8 cellular contexts compared by ENCODE assay signal in genomic region chr7:151060416-151061234, GRCh38. TPM values are rescaled to one million over a fixed set of nuclear protein-coding genes. Genes with fewer than 3 reads are reported as not detected.
A peak's percentile ranks its signal among the peaks of the same experiment; 100 is the strongest.
DNase-seq lines count a peak whose midpoint lies in the region; ATAC-seq and TF ChIP-seq lines count a peak whose summit lies in the region.

No MANE protein-coding gene starts in this region.

- ATAC-seq in Panc1 (peak; percentile 42), GM21529 (IDR thresholded peaks at IDR 0.05; ENCODE audit: unreplicated experiment) (no peak)

- POLR2A ChIA-PET in Panc1 (lab: Charles Lee), result interaction anchor here (0.6 to 0.7 kb wide), 5 partner anchors 16 to 31 kb away, joined by 3 to 8 read pairs (median 4); partner anchors contain the start of gene TMUB1

- H3K4me3 ChIP-seq in Panc1 (ENCODE audit: low read depth in 2 of 2, low read length in 2 of 2) (peak overlapping the region; percentile 83 to 94), colonic mucosa (peak overlapping the region; percentile 46), urinary bladder (ENCODE audit: low read depth, low read length) (peak overlapping the region; percentile 79)

- H3K27ac ChIP-seq in Panc1 (ENCODE audit: low read length) (peak overlapping the region; percentile 94), colonic mucosa (peak overlapping the region; percentile 96), urinary bladder (ENCODE audit: low read depth) (no peak overlapping the region)

- H3K4me1 ChIP-seq in Panc1 (ENCODE audit: control insufficient read depth, insufficient read depth, low read length), result peaks cover 41% of the 10 kb centered on the region
- peaks cover 24% of the 10 kb centered on the region for H3K4me1 ChIP-seq in colonic mucosa
- H3K4me1 ChIP-seq in urinary bladder (ENCODE audit: insufficient read depth), result no peaks in the 10 kb centered on the region

- H3K9me3 Mint-ChIP-seq in mesothelial cell of epicardium, result no peaks in the 10 kb centered on the region

- H3K36me3 ChIP-seq in Panc1 (ENCODE audit: control insufficient read depth, insufficient read depth, low read length), result peaks cover 7% of the 10 kb centered on the region
- no peaks in the 10 kb centered on the region for H3K36me3 ChIP-seq in colonic mucosa
- H3K36me3 ChIP-seq in urinary bladder (ENCODE audit: insufficient read depth), result peaks cover 5% of the 10 kb centered on the region

- intact Hi-C loops in Panc1 (cut with micrococcal nuclease; ENCODE audit: unreplicated experiment), result no loop called here
- intact Hi-C loops in colonic mucosa (cut with DNase I), result no loop called here

- H3K27ac Mint-ChIP-seq in mesothelial cell of epicardium, result peak overlapping the region; percentile 87

- H3K4me1 Mint-ChIP-seq in mesothelial cell of epicardium, result peaks cover 54% of the 10 kb centered on the region

- H3K9ac ChIP-seq in colonic mucosa (ENCODE audit: low read depth in 2 of 2, low read length in 2 of 2), result peak overlapping the region; percentile 84 to 98

- TF ChIP-seq CTCF in Panc1 (IDR thresholded peaks at IDR 0.05) (no peak; the same call in 1 of the 2 replicates), colonic mucosa (IDR thresholded peaks at IDR 0.05) (no peak), mesothelial cell of epicardium (IDR thresholded peaks at IDR 0.05; ENCODE audit: unreplicated experiment) (no peak)

- BruUV-seq in Panc1 (replicated peaks; lab: Mats Ljungman, UMichigan), result TSS peak; percentile 63

- in situ Hi-C loops in Panc1 (cut with HindIII; ENCODE audit: low pct_unique_long_range_greater_than_20kb, low sequenced_read_pairs), result no loop called here

- peak overlapping the region; percentile 84 for H3K4me3 Mint-ChIP-seq in mesothelial cell of epicardium

- 13% methylated on average over 21 of the region's 21 CpGs for WGBS in urinary bladder

- H3K27me3 ChIP-seq in Panc1 (ENCODE audit: control insufficient read depth, insufficient read depth, low read length) (no peaks in the 10 kb centered on the region), colonic mucosa (no peaks in the 10 kb centered on the region)

- H3K27me3 Mint-ChIP-seq in mesothelial cell of epicardium (ENCODE audit: low read depth), result no peaks in the 10 kb centered on the region

- H3K36me3 Mint-ChIP-seq in mesothelial cell of epicardium, result peaks cover 5% of the 10 kb centered on the region

- peak; percentile 24 for DNase-seq in activated naive CD4-positive, alpha-beta T cell treated with Interleukin-2 at 50 U/mL for 16 hours
- DNase-seq in activated naive CD4-positive, alpha-beta T cell (lab: John Stamatoyannopoulos, UW), result no peak
- DNase-seq in Panc1 (ENCODE audit: low read depth, low spot score), result no peak
- DNase-seq in colonic mucosa, result peak; percentile 72
- DNase-seq in mesothelial cell of epicardium (ENCODE audit: low spot score in 2 of 2, unreplicated experiment in 2 of 2), result no peak
- no peak for DNase-seq in NOMO-1 (lab: John Stamatoyannopoulos, UW; ENCODE audit: unreplicated experiment in 2 of 2)

- CTCF ChIA-PET in Panc1 (lab: Charles Lee), result interaction anchor here (0.7 to 0.9 kb wide), 4 partner anchors 22 to 157 kb away, joined by 3 to 5 read pairs (median 4); no protein-coding TSS in a partner anchor

- H3K9me3 ChIP-seq in Panc1 (ENCODE audit: control insufficient read depth, insufficient read depth, low read depth, low read length), result no peaks in the 10 kb centered on the region
- no peaks in the 10 kb centered on the region for H3K9me3 ChIP-seq in colonic mucosa

RNA-seq across cellular contexts. Expression of gene SLC4A2, which starts 1.2 kb away (rescaled TPM):
- total RNA-seq in Panc1 (2021; ENCODE audit: unreplicated experiment) (580 TPM), colonic mucosa (100 to 1,000 TPM in 1 of 2 donors, 10 to 100 TPM in 1; 76.7 to 169 TPM), mesothelial cell of epicardium (236 to 249 TPM (median 243 TPM) in 3 replicates), urinary bladder (30.6 TPM)
- polyA plus RNA-seq in Panc1 (2012; ENCODE audit: insufficient read length), result 737 TPM
- polyA plus RNA-seq in urinary bladder, result 107 TPM

RNA-seq across cellular contexts. Expression of gene CDK5, which starts 2.9 kb away (rescaled TPM):
- total RNA-seq in Panc1 (2021; ENCODE audit: unreplicated experiment), result 25.6 TPM
- 42.6 TPM for polyA plus RNA-seq in Panc1 (2012; ENCODE audit: insufficient read length)
- 10 to 100 TPM; 11.3 to 15.9 TPM for total RNA-seq in colonic mucosa
- total RNA-seq in mesothelial cell of epicardium, result 17.0 to 17.5 TPM (median 17.4 TPM) in 3 replicates
- total RNA-seq in urinary bladder, result 6.7 TPM
- 9.4 TPM for polyA plus RNA-seq in urinary bladder

RNA-seq across cellular contexts. Expression of gene ASIC3, which starts 12.3 kb away (rescaled TPM):
- total RNA-seq in Panc1 (2021; ENCODE audit: unreplicated experiment), result 1.3 TPM
- polyA plus RNA-seq in Panc1 (2012; ENCODE audit: insufficient read length), result 1.7 TPM
- total RNA-seq in colonic mucosa, result 1 to 10 TPM; 1.0 to 2.2 TPM
- total RNA-seq in mesothelial cell of epicardium, result 6.1 to 7.9 TPM (median 7.2 TPM) in 3 replicates
- total RNA-seq in urinary bladder, result 1.1 TPM
- 2.0 TPM for polyA plus RNA-seq in urinary bladder

RNA-seq across cellular contexts. Expression of gene FASTK, which starts 20.0 kb away (rescaled TPM):
- 95.0 TPM for total RNA-seq in Panc1 (2021; ENCODE audit: unreplicated experiment)
- polyA plus RNA-seq in Panc1 (2012; ENCODE audit: insufficient read length), result 104 TPM
- 100 to 1,000 TPM in 1 of 2 donors, 10 to 100 TPM in 1; 67.0 to 149 TPM for total RNA-seq in colonic mucosa
- 86.8 to 97.6 TPM (median 92.5 TPM) in 3 replicates for total RNA-seq in mesothelial cell of epicardium
- total RNA-seq in urinary bladder, result 42.4 TPM
- 87.8 TPM for polyA plus RNA-seq in urinary bladder

RNA-seq across cellular contexts. Expression of gene TMUB1, which starts 22.7 kb away (rescaled TPM):
- total RNA-seq in Panc1 (2021; ENCODE audit: unreplicated experiment) (112 TPM), colonic mucosa (100 to 1,000 TPM in 1 of 2 donors, 10 to 100 TPM in 1; 73.4 to 103 TPM), mesothelial cell of epicardium (34.7 to 38.4 TPM (median 36.5 TPM) in 3 replicates), urinary bladder (9.7 TPM)
- 151 TPM for polyA plus RNA-seq in Panc1 (2012; ENCODE audit: insufficient read length)
- 51.9 TPM for polyA plus RNA-seq in urinary bladder

Comparison
In these comparisons a context has a peak if more than half of its experiments do, and no peak if none do; other contexts are left out.
1. DNase-seq: peak in activated naive CD4-positive, alpha-beta T cell treated with Interleukin-2 at 50 U/mL for 16 hours (single experiment) and colonic mucosa (single experiment); none in activated naive CD4-positive, alpha-beta T cell (0 of 4), Panc1 (single experiment), mesothelial cell of epicardium (0 of 2) and NOMO-1 (0 of 2).
2. Peak in every context shown above with its lines, with median percentiles within 50 percentile points of each other: H3K4me3 ChIP-seq.